Comparison of ENCODE assay signal across 1 cellular context in the genomic region with DNA sequence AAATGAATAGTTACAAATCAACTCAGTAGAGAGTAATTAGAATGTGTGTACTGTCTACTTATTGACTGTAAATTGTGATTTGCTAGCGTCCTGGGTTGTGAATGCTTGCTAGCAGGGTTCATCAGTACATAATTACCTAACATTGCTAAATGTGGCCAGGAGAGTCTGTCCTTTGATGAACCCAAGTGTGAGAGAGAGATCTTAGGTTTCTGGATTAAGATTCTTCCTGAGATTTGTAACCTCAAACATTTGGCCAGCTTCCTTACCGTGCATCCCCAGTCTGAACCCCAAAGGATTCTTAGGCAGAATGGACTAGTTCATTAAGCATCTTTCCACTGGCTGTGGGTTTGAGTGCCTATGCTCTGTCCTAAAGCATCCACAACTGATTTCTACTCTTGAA.
TF ChIP-seq lines count a peak whose summit lies in the region.

No MANE protein-coding gene starts in this region.

TF ChIP-seq in IMR-90, 13 proteins besides CTCF, POLR2A, EP300 and RAD21 (continued from another document):
- no peak for TF ChIP-seq ELK1 (IDR thresholded peaks at IDR 0.05; ENCODE audit: borderline replicate concordance, low read depth, low read length)
- TF ChIP-seq NFE2L2 (IDR thresholded peaks at IDR 0.05; ENCODE audit: low read depth, low read length), result no peak
- TF ChIP-seq RFX5 (IDR thresholded peaks at IDR 0.05; ENCODE audit: low read depth, low read length), result no peak
